35 cellular contexts compared by ENCODE assay signal in genomic region chr18:31103423-31103822, GRCh38. TPM values are rescaled to one million over a fixed set of nuclear protein-coding genes. Genes with fewer than 3 reads are reported as not detected.
DNase-seq lines count a peak whose midpoint lies in the region; ATAC-seq and TF ChIP-seq lines count a peak whose summit lies in the region.
"Had no signal": no experiment of that assay in that cellular context is flagged by ENCODE, and none has a peak within 500 bp of the region (broad histone marks: within the 10 kb centered on the region; RNA-seq: fewer than 3 reads in every experiment).

No MANE protein-coding gene starts in this region.

- TF ChIP-seq RAD21 in HCT116 (IDR thresholded peaks at IDR 0.05; ENCODE audit: low read depth) = no peak

- peak overlapping the region; percentile 56 for H3K4me3 Mint-ChIP-seq in neural crest cell
- H3K4me3 Mint-ChIP-seq in stimulated activated naive CD8-positive, alpha-beta T cell treated with anti-CD3 and anti-CD28 coated beads, Interleukin-15, amount 100 ng/mL, for 72 hours = no peak overlapping the region
- H3K4me3 Mint-ChIP-seq: activated CD4-positive, alpha-beta T cell treated with anti-CD3 and anti-CD28 coated beads, Interleukin-2, amount 10 ng/mL, durations not matched to agents 7 days and 5 days; activated naive CD8-positive, alpha-beta T cell treated with anti-CD3 and anti-CD28 coated beads, Interleukin-2, amount 10 ng/mL, durations not matched to agents 7 days and 5 days; naive B cell; stimulated activated effector memory CD8-positive, alpha-beta T cell treated with anti-CD3 and anti-CD28 coated beads, Interleukin-12 subunit alpha, Interleukin-12 subunit beta, amount 100 ng/mL, for 72 hours had no signal

- TF ChIP-seq CTCF in HCT116 (IDR thresholded peaks at IDR 0.05 in 2 of 3, conservative IDR thresholded peaks at IDR 0.05 in 1 of 3; ENCODE audit: borderline replicate concordance in 1 of 3, insufficient read depth in 1 of 3, low read depth in 2 of 3, low read length in 2 of 3) (no peak), PC-9 (conservative IDR thresholded peaks at IDR 0.05) (no peak), neural crest cell (conservative IDR thresholded peaks at IDR 0.05) (no peak)

- H3K79me2 ChIP-seq in HCT116 (ENCODE audit: insufficient read depth, low read length) (peaks cover 25% of the 10 kb centered on the region), PC-9 (ENCODE audit: low read depth) (0 out of 2 replicates have a peak, but pooled peaks cover 16% of the 10 kb centered on the region)

- peaks cover 31% of the 10 kb centered on the region for H3K27me3 Mint-ChIP-seq in neural crest cell (ENCODE audit: low read depth)
- H3K27me3 Mint-ChIP-seq in stimulated activated naive CD8-positive, alpha-beta T cell treated with anti-CD3 and anti-CD28 coated beads, Interleukin-15, amount 100 ng/mL, for 72 hours = peaks cover 54% of the 10 kb centered on the region

- H3K4me3 ChIP-seq in HCT116 (replicated peaks in 1 of 2; ENCODE audit: low read depth in 1 of 2, low read length in 2 of 2) (peak overlapping the region in 1 of 2 experiments; percentile 82; a peak in 1 of 4 replicates), PC-9 (no peak overlapping the region)
- H3K4me3 ChIP-seq: colonic mucosa, HAP-1, left ventricle myocardium inferior, psoas muscle, SJCRH30, upper lobe of left lung had no signal

- no TSS peak for BruUV-seq in HCT116 (replicated peaks; lab: Mats Ljungman, UMichigan)
- no TSS peak for BruUV-seq in PC-9 (replicated peaks; lab: Mats Ljungman, UMichigan)

- no peaks in the 10 kb centered on the region for H3K27me3 ChIP-seq in HCT116 (ENCODE audit: insufficient read depth, low read length)
- no peaks in the 10 kb centered on the region for H3K27me3 ChIP-seq in PC-9 (ENCODE audit: insufficient read depth, low read depth)
- H3K27me3 ChIP-seq: colonic mucosa, SJCRH30, upper lobe of left lung had no signal

- CTCF ChIA-PET in HCT116 (lab: Charles Lee) = interaction anchor here (1.2 kb wide), 1 partner anchor 100 kb away, joined by 3 read pairs; no protein-coding TSS in a partner anchor
- CTCF ChIA-PET in PC-9 (lab: Charles Lee) = no interaction called here

- H3F3A ChIP-seq in PC-9 (ENCODE audit: insufficient read depth, low read depth) = peaks cover 14% of the 10 kb centered on the region; the same call in 1 of the 2 replicates

- peak overlapping the region; percentile 98 for H3K4me2 ChIP-seq in HCT116 (ENCODE audit: low read length)
- peak overlapping the region; percentile 79 for H3K4me2 ChIP-seq in PC-9

- H3K27ac ChIP-seq in HCT116 (ENCODE audit: low read depth, low read length) = peak overlapping the region; percentile 10; the same call in 1 of the 2 replicates
- peak overlapping the region; percentile 75 for H3K27ac ChIP-seq in PC-9
- H3K27ac ChIP-seq in epithelial cell of prostate = peak overlapping the region; percentile 96
- H3K27ac ChIP-seq: colonic mucosa, left ventricle myocardium inferior, psoas muscle, SJCRH30, upper lobe of left lung had no signal

- no peaks in the 10 kb centered on the region for H3K9me3 Mint-ChIP-seq in neural crest cell
- H3K9me3 Mint-ChIP-seq in stimulated activated naive CD8-positive, alpha-beta T cell treated with anti-CD3 and anti-CD28 coated beads, Interleukin-15, amount 100 ng/mL, for 72 hours = no peaks in the 10 kb centered on the region
- H3K9me3 Mint-ChIP-seq: activated CD4-positive, alpha-beta T cell treated with anti-CD3 and anti-CD28 coated beads, Interleukin-2, amount 10 ng/mL, durations not matched to agents 7 days and 5 days had no signal

- no peaks in the 10 kb centered on the region for H3K9me2 ChIP-seq in HCT116 (ENCODE audit: insufficient read depth)
- H3K9me2 ChIP-seq in PC-9 (ENCODE audit: insufficient read depth) = no peaks in the 10 kb centered on the region

- intact Hi-C loops in HCT116 (cut with micrococcal nuclease) = loop anchor here (5.0 to 10.0 kb wide), 4 partner anchors 104 to 409 kb away; no protein-coding TSS in a partner anchor
- intact Hi-C loops in PC-9 (cut with micrococcal nuclease; ENCODE audit: unreplicated experiment) = loop anchor here (5.0 kb wide), 3 partner anchors 54 to 409 kb away; no protein-coding TSS in a partner anchor

- no peak overlapping the region for H3K27ac Mint-ChIP-seq in neural crest cell (ENCODE audit: unreplicated experiment)
- H3K27ac Mint-ChIP-seq in stimulated activated naive CD8-positive, alpha-beta T cell treated with anti-CD3 and anti-CD28 coated beads, Interleukin-15, amount 100 ng/mL, for 72 hours = no peak overlapping the region
- H3K27ac Mint-ChIP-seq: activated CD4-positive, alpha-beta T cell treated with anti-CD3 and anti-CD28 coated beads, Interleukin-2, amount 10 ng/mL, durations not matched to agents 7 days and 5 days; activated naive CD8-positive, alpha-beta T cell treated with anti-CD3 and anti-CD28 coated beads, Interleukin-2, amount 10 ng/mL, durations not matched to agents 7 days and 5 days; naive B cell; stimulated activated effector memory CD8-positive, alpha-beta T cell treated with anti-CD3 and anti-CD28 coated beads, Interleukin-12 subunit alpha, Interleukin-12 subunit beta, amount 100 ng/mL, for 72 hours had no signal

- no peak for TF ChIP-seq POLR2A in HCT116 (IDR thresholded peaks at IDR 0.05; ENCODE audit: borderline replicate concordance, extremely low read depth, insufficient read depth, insufficient read length)

- H3K4me1 Mint-ChIP-seq in neural crest cell = peaks cover 24% of the 10 kb centered on the region
- no peaks in the 10 kb centered on the region for H3K4me1 Mint-ChIP-seq in stimulated activated naive CD8-positive, alpha-beta T cell treated with anti-CD3 and anti-CD28 coated beads, Interleukin-15, amount 100 ng/mL, for 72 hours
- H3K4me1 Mint-ChIP-seq: activated CD4-positive, alpha-beta T cell treated with anti-CD3 and anti-CD28 coated beads, Interleukin-2, amount 10 ng/mL, durations not matched to agents 7 days and 5 days; activated naive CD8-positive, alpha-beta T cell treated with anti-CD3 and anti-CD28 coated beads, Interleukin-2, amount 10 ng/mL, durations not matched to agents 7 days and 5 days; naive B cell; stimulated activated effector memory CD8-positive, alpha-beta T cell treated with anti-CD3 and anti-CD28 coated beads, Interleukin-12 subunit alpha, Interleukin-12 subunit beta, amount 100 ng/mL, for 72 hours had no signal

- H3K9me3 ChIP-seq in HCT116 (ENCODE audit: control insufficient read depth in 1 of 2, insufficient read depth in 1 of 2, low read depth in 1 of 2, low read length in 2 of 2) (no peaks in the 10 kb centered on the region), PC-9 (ENCODE audit: insufficient read depth, low read depth) (no peaks in the 10 kb centered on the region)
- H3K9me3 ChIP-seq: colonic mucosa, HAP-1, left ventricle myocardium inferior, psoas muscle, SJCRH30, upper lobe of left lung had no signal

- POLR2A ChIA-PET in HCT116 (lab: Charles Lee) = no interaction called here
- POLR2A ChIA-PET in PC-9 (lab: Charles Lee; ENCODE audit: unreplicated experiment) = no interaction called here

- ATAC-seq in HCT116 (no peak), GM21423 (IDR thresholded peaks at IDR 0.05; ENCODE audit: unreplicated experiment) (no peak)
- ATAC-seq in stimulated activated naive CD8-positive, alpha-beta T cell treated with anti-CD3 and anti-CD28 coated beads, Interleukin-15, amount 100 ng/mL, for 72 hours = no peak
- ATAC-seq: psoas muscle; stimulated activated effector memory CD8-positive, alpha-beta T cell treated with anti-CD3 and anti-CD28 coated beads, Interleukin-12 subunit alpha, Interleukin-12 subunit beta, amount 100 ng/mL, for 72 hours had no signal

- H3K9ac ChIP-seq in HCT116 (ENCODE audit: low read length) = peak overlapping the region; percentile 91; the same call in 1 of the 2 replicates

- H3K36me3 ChIP-seq in HCT116 (ENCODE audit: control insufficient read depth in 1 of 2, insufficient read depth in 2 of 2, low read length in 2 of 2) (no peaks in the 10 kb centered on the region), PC-9 (ENCODE audit: low read depth) (no peaks in the 10 kb centered on the region)
- H3K36me3 ChIP-seq: colonic mucosa, HAP-1, left ventricle myocardium inferior, SJCRH30, upper lobe of left lung had no signal

- H2AFZ ChIP-seq in HCT116 (ENCODE audit: low read depth, low read length, poor library complexity, severe bottlenecking) = peak overlapping the region; percentile 25
- H2AFZ ChIP-seq in PC-9 = no peak overlapping the region

- H4K20me1 ChIP-seq in HCT116 (ENCODE audit: insufficient read depth) (no peaks in the 10 kb centered on the region), PC-9 (ENCODE audit: insufficient read depth) (no peaks in the 10 kb centered on the region)

- H3K36me3 Mint-ChIP-seq in neural crest cell (ENCODE audit: low read depth) = no peaks in the 10 kb centered on the region
- H3K36me3 Mint-ChIP-seq: activated naive CD8-positive, alpha-beta T cell treated with anti-CD3 and anti-CD28 coated beads, Interleukin-2, amount 10 ng/mL, durations not matched to agents 7 days and 5 days; naive B cell; stimulated activated effector memory CD8-positive, alpha-beta T cell treated with anti-CD3 and anti-CD28 coated beads, Interleukin-12 subunit alpha, Interleukin-12 subunit beta, amount 100 ng/mL, for 72 hours had no signal

- RAD21 ChIA-PET in HCT116 (lab: Charles Lee; ENCODE audit: low non-redundant PET in 1 of 2, low total read pairs in 2 of 2, uncharacterized antibody in 2 of 2, unreplicated experiment in 2 of 2) = no interaction called here

- DNase-seq in HCT116 (ENCODE audit: low read depth, low spot score) (no peak), PC-9 (peak in 1 of 2 experiments; percentile 42), epithelial cell of prostate (ENCODE audit: low read depth, low spot score) (peak; percentile 39), neural crest cell (ENCODE audit: low read depth, low spot score) (no peak)
- DNase-seq in stimulated activated naive CD8-positive, alpha-beta T cell treated with anti-CD3 and anti-CD28 coated beads, Interleukin-15, amount 100 ng/mL, for 72 hours = no peak
- DNase-seq in activated CD8-positive, alpha-beta memory T cell treated with anti-CD3 and anti-CD28 coated beads for 24 hours = no peak
- no peak for DNase-seq in stimulated activated CD4-positive, alpha-beta T cell treated with anti-CD3 and anti-CD28 coated beads, Interleukin-2, amount 100 ng/mL, for 48 hours
- DNase-seq: ACHN; activated CD4-positive, alpha-beta T cell treated with anti-CD3 and anti-CD28 coated beads, Interleukin-2, amount 10 ng/mL, durations not matched to agents 7 days and 5 days; activated effector memory CD4-positive, alpha-beta T cell treated with anti-CD3 and anti-CD28 coated beads, Interleukin-2, amount 50 U/mL, for 16 hours; activated naive CD8-positive, alpha-beta T cell treated with anti-CD3 and anti-CD28 coated beads, Interleukin-2, amount 10 ng/mL, durations not matched to agents 7 days and 5 days; activated T-cell treated with anti-CD3 and anti-CD28 coated beads, Interleukin-2, amount 50 U/mL, for 1 hour; aorta; colonic mucosa; DMS153; effector CD4-positive, alpha-beta T cell; KG1; left ventricle myocardium inferior; midbrain; naive B cell; NCI-H2081; NCI-H345; NCI-H748 treated with DMSO at 0.1 percent for 48 hours; occipital lobe; psoas muscle; SJCRH30; stimulated activated CD4-positive, alpha-beta T cell treated with anti-CD3 and anti-CD28 coated beads, Interleukin-15, amount 100 ng/mL, for 24 hours; T1000; upper lobe of left lung had no signal

- H3K4me1 ChIP-seq in HCT116 (ENCODE audit: control insufficient read depth in 1 of 2, insufficient read depth in 2 of 2, low read length in 2 of 2) (peaks cover 25 to 54% of the 10 kb centered on the region in 2 experiments), PC-9 (replicated peaks; ENCODE audit: insufficient read depth) (peaks cover 45% of the 10 kb centered on the region)
- H3K4me1 ChIP-seq: colonic mucosa, psoas muscle, SJCRH30 had no signal

RNA-seq across cellular contexts. Expression of gene DSC2, which starts 1.2 kb away (rescaled TPM):
- total RNA-seq in HCT116 (2021; ENCODE audit: unreplicated experiment) (33.4 TPM), PC-9 (2021) (13.9 and 16.5 TPM in 2 replicates), neural crest cell (9.8 and 10.2 TPM in 2 replicates)
- 11.7 and 12.5 TPM in 2 replicates for polyA plus RNA-seq in HCT116 (2012)
- total RNA-seq: activated CD4-positive, alpha-beta T cell treated with anti-CD3 and anti-CD28 coated beads, Interleukin-2, amount 10 ng/mL, durations not matched to agents 7 days and 5 days; activated naive CD8-positive, alpha-beta T cell treated with anti-CD3 and anti-CD28 coated beads, Interleukin-2, amount 10 ng/mL, durations not matched to agents 7 days and 5 days; SJCRH30 had no signal
- polyA plus RNA-seq: BJ had no signal

RNA-seq across cellular contexts. Expression of gene DSC1, which starts 59.2 kb away (rescaled TPM):
- total RNA-seq in HCT116 (2021; ENCODE audit: unreplicated experiment) = not detected
- 0.04 and 0.05 TPM in 2 replicates for polyA plus RNA-seq in HCT116 (2012)
- 0.09 and 0.10 TPM in 2 replicates for total RNA-seq in PC-9 (2021)
- total RNA-seq in neural crest cell = not detected in 2 replicates
- total RNA-seq: aorta, HT1080, occipital lobe, psoas muscle, SJCRH30, subcutaneous adipose tissue, upper lobe of left lung had no signal
- polyA plus RNA-seq: aorta, BJ, psoas muscle had no signal

Comparison
In these comparisons a context has a peak if more than half of its experiments do, and no peak if none do; other contexts are left out.
1. H3K27ac ChIP-seq: peak in every context shown above with its lines; median percentile 96 in epithelial cell of prostate; 75 in PC-9; 10 in HCT116.